ENCODE assay signal across 8 cellular contexts in the genomic region with DNA sequence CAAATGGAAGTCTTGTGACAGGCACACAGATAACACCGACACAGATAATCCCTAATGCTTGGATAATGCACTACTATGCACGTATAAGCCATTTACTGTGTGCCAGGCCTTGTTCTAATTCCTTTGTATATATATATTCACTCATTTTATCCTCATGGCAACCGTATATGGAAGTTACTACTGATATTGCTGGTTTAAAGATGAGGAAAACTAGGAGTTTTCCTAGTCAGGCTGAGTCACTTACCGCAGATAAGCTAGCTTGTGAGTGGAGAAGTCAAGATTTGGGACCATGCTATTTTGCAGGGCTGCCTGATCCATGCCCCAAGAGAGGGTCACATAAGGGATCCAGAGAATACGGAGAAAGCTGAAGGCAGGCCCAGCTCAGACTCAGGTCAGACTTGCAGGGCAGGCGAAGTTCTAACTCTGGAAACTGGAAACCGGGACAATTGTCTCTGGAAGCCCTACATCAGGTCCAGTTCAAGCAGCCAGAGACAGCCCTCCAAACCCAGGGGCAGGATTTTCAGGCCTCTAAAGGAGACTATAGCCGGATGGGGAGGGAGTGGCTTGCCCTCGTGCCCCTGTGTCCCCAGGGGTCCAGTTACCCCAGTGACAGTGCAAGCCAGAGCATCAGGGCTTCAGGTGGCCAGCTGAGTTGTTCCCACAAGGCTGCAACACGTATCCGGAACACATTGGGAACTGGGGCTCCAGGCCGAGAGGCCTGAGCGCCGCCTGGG.
A peak's percentile ranks its signal among the peaks of the same experiment; 100 is the strongest.
DNase-seq lines count a peak whose midpoint lies in the region; ATAC-seq and TF ChIP-seq lines count a peak whose summit lies in the region.

No MANE protein-coding gene starts in this region.

- TF ChIP-seq CTCF in GM12865 (IDR thresholded peaks at IDR 0.05; ENCODE audit: insufficient read depth, low read depth, low read length, missing control alignments) (no peak), nephron (IDR thresholded peaks at IDR 0.05; ENCODE audit: unreplicated experiment in 3 of 3) (no peak)

- H3K27me3 Mint-ChIP-seq in nephron (ENCODE audit: low read depth): no peaks in the 10 kb centered on the region

- H3K27ac Mint-ChIP-seq in nephron: peak overlapping the region; percentile 6 to 65 (median 29)

- H3K4me1 Mint-ChIP-seq in nephron: peaks cover 29% of the 10 kb centered on the region

- ATAC-seq in GM21825 (IDR thresholded peaks at IDR 0.05; ENCODE audit: unreplicated experiment) (peak; percentile 17), HG03565 (IDR thresholded peaks at IDR 0.05; ENCODE audit: unreplicated experiment) (no peak), GM21515 (IDR thresholded peaks at IDR 0.05; ENCODE audit: unreplicated experiment) (no peak)

- DNase-seq in GM12865 (ENCODE audit: low read depth) (peak; percentile 1), SK-N-MC (ENCODE audit: low read depth, low spot score) (no peak), middle frontal gyrus (ENCODE audit: extremely low spot score, low spot score) (no peak), head of caudate nucleus (no peak)

- no peaks in the 10 kb centered on the region for H3K36me3 ChIP-seq in SK-N-MC (ENCODE audit: insufficient read depth, low read length)

- intact Hi-C loops in head of caudate nucleus (cut with DNase I): loop anchor here (5.0 to 10.0 kb wide), 2 partner anchors 155 to 958 kb away; no protein-coding TSS in a partner anchor

- no peaks in the 10 kb centered on the region for H3K9me3 Mint-ChIP-seq in nephron

- H3K4me3 Mint-ChIP-seq in nephron: peak overlapping the region in 1 of 3 experiments; percentile 17

- H3K27ac ChIP-seq in SK-N-MC: no peak overlapping the region

- H3K9me3 ChIP-seq in SK-N-MC (ENCODE audit: low read depth, low read length): no peaks in the 10 kb centered on the region

- peak overlapping the region; percentile 11 for H3K9ac ChIP-seq in SK-N-MC (ENCODE audit: insufficient read length)

- H3K4me3 ChIP-seq in GM12865 (ENCODE audit: low read depth, low read length) (no peak overlapping the region), SK-N-MC (no peak overlapping the region)

- no peaks in the 10 kb centered on the region for H3K36me3 Mint-ChIP-seq in nephron (ENCODE audit: low read depth)
